ENCODE assay signal across 9 cellular contexts in genomic region chr7:75565129-75565528, GRCh38.
DNase-seq lines count a peak whose midpoint lies in the region; ATAC-seq and TF ChIP-seq lines count a peak whose summit lies in the region.
"Had no signal": no experiment of that assay in that cellular context is flagged by ENCODE, and none has a peak within 500 bp of the region (broad histone marks: within the 10 kb centered on the region; RNA-seq: fewer than 3 reads in every experiment).

No MANE protein-coding gene starts in this region.

- CTCF ChIA-PET in WTC11 (lab: Charles Lee) = interaction anchor here (0.7 kb wide), 1 partner anchor 34 kb away, joined by 3 read pairs; no protein-coding TSS in a partner anchor

- H3K9me3 Mint-ChIP-seq in HFFc6 (no peaks in the 10 kb centered on the region), glutamatergic neuron (ENCODE audit: unreplicated experiment) (peaks cover 8% of the 10 kb centered on the region), WTC11 (no peaks in the 10 kb centered on the region)

- H3K9me3 ChIP-seq in subcutaneous abdominal adipose tissue (ENCODE audit: control insufficient read depth in 5 of 5, low read length in 5 of 5) (no peaks in the 10 kb centered on the region), Peyer's patch (no peaks in the 10 kb centered on the region)

- peak overlapping the region in 4 of 5 donors; percentile 31 to 65 (median 63) for H3K9ac ChIP-seq in subcutaneous abdominal adipose tissue (ENCODE audit: low read length in 5 of 5)

- peaks cover 11 to 71% (median 43%) of the 10 kb centered on the region in 5 donors for H3K36me3 ChIP-seq in subcutaneous abdominal adipose tissue (ENCODE audit: control insufficient read depth in 5 of 5, insufficient read depth in 5 of 5, low read length in 5 of 5)
- H3K36me3 ChIP-seq in Peyer's patch = peaks cover 0 to 12% (median 0%) of the 10 kb centered on the region in 3 donors

- POLR2A ChIA-PET in WTC11 (lab: Charles Lee) = no interaction called here

- H3K4me3 Mint-ChIP-seq in HFFc6 (no peak overlapping the region; the same call in 1 of the 2 replicates), glutamatergic neuron (ENCODE audit: unreplicated experiment) (no peak overlapping the region), WTC11 (no peak overlapping the region)

- H3K27me3 ChIP-seq in subcutaneous abdominal adipose tissue (ENCODE audit: control insufficient read depth in 5 of 5, insufficient read depth in 4 of 5, low read length in 5 of 5) (no peaks in the 10 kb centered on the region), Peyer's patch (no peaks in the 10 kb centered on the region)

- H3K27me3 Mint-ChIP-seq in HFFc6 (ENCODE audit: insufficient read depth) = peaks cover 5% of the 10 kb centered on the region; the same call in 1 of the 2 replicates
- H3K27me3 Mint-ChIP-seq in glutamatergic neuron (ENCODE audit: unreplicated experiment) = peaks cover 2% of the 10 kb centered on the region
- no peaks in the 10 kb centered on the region for H3K27me3 Mint-ChIP-seq in WTC11 (ENCODE audit: low read depth)

- TF ChIP-seq POLR2A in Peyer's patch (IDR thresholded peaks at IDR 0.05) = no peak

- DNase-seq in HFFc6 = peak; percentile 92
- DNase-seq in amniotic epithelial cell (ENCODE audit: low read depth) = peak; percentile 93
- peak; percentile 82 for DNase-seq in hepatic stellate cell (ENCODE audit: low spot score)
- no peak for DNase-seq in glutamatergic neuron
- no peak for DNase-seq in WTC11 (ENCODE audit: low spot score)
- no peak for DNase-seq in effector CD8-positive, alpha-beta T cell (lab: John Stamatoyannopoulos, UW)
- DNase-seq in Peyer's patch = no peak

- H3K4me3 ChIP-seq in subcutaneous abdominal adipose tissue (ENCODE audit: low read depth in 1 of 5, low read length in 5 of 5) (peak overlapping the region in 1 of 5 donors; percentile 23), Peyer's patch (no peak overlapping the region)

- H3K27ac Mint-ChIP-seq in HFFc6 = peak overlapping the region; percentile 69
- no peak overlapping the region for H3K27ac Mint-ChIP-seq in glutamatergic neuron (ENCODE audit: unreplicated experiment)
- H3K27ac Mint-ChIP-seq in WTC11 = no peak overlapping the region

- H3K4me1 Mint-ChIP-seq in HFFc6 (ENCODE audit: low read depth) = peaks cover 15% of the 10 kb centered on the region
- H3K4me1 Mint-ChIP-seq in glutamatergic neuron (ENCODE audit: low read depth, unreplicated experiment) = peaks cover 2% of the 10 kb centered on the region
- H3K4me1 Mint-ChIP-seq in WTC11 = no peaks in the 10 kb centered on the region

- ATAC-seq in WTC11 = no peak
- ATAC-seq: HCT116 had no signal

- peaks cover 2 to 23% (median 20%) of the 10 kb centered on the region in 5 donors for H3K4me1 ChIP-seq in subcutaneous abdominal adipose tissue (ENCODE audit: control insufficient read depth in 5 of 5, insufficient read depth in 5 of 5, low read length in 5 of 5)
- H3K4me1 ChIP-seq in Peyer's patch = no peaks in the 10 kb centered on the region

- H3K27ac ChIP-seq in subcutaneous abdominal adipose tissue (ENCODE audit: low read depth, low read length) = peak overlapping the region; percentile 75
- H3K27ac ChIP-seq in Peyer's patch = peak overlapping the region in 2 of 4 donors; percentile 10 to 39

- no peak for TF ChIP-seq CTCF in HFFc6 (IDR thresholded peaks at IDR 0.05)
- TF ChIP-seq CTCF in glutamatergic neuron (IDR thresholded peaks at IDR 0.05; ENCODE audit: partially characterized antibody, unreplicated experiment) = no peak
- no peak for TF ChIP-seq CTCF in WTC11 (IDR thresholded peaks at IDR 0.05)
- no peak for TF ChIP-seq CTCF in Peyer's patch (IDR thresholded peaks at IDR 0.05)

- H3K36me3 Mint-ChIP-seq in HFFc6 (ENCODE audit: low read depth) = peaks cover 54% of the 10 kb centered on the region
- no peaks in the 10 kb centered on the region for H3K36me3 Mint-ChIP-seq in glutamatergic neuron (ENCODE audit: unreplicated experiment)
- H3K36me3 Mint-ChIP-seq in WTC11 = peaks cover 81% of the 10 kb centered on the region

TF ChIP-seq in WTC11, 78 proteins besides CTCF, POLR2A, EP300 and RAD21:
- TF ChIP-seq ZSCAN18 (CRISPR knock-in tag; IDR thresholded peaks at IDR 0.05) (no peak), ZNF138 (CRISPR knock-in tag; conservative IDR thresholded peaks at IDR 0.05) (no peak), CREB1 (CRISPR knock-in tag; IDR thresholded peaks at IDR 0.05) (no peak), ZNF263 (CRISPR knock-in tag; IDR thresholded peaks at IDR 0.05; ENCODE audit: low read depth) (no peak), TEAD4 (CRISPR knock-in tag; IDR thresholded peaks at IDR 0.05) (no peak), GRHL2 (CRISPR knock-in tag; IDR thresholded peaks at IDR 0.05; ENCODE audit: insufficient replicate concordance, severe bottlenecking) (no peak)
- TF ChIP-seq, protein P1, sequence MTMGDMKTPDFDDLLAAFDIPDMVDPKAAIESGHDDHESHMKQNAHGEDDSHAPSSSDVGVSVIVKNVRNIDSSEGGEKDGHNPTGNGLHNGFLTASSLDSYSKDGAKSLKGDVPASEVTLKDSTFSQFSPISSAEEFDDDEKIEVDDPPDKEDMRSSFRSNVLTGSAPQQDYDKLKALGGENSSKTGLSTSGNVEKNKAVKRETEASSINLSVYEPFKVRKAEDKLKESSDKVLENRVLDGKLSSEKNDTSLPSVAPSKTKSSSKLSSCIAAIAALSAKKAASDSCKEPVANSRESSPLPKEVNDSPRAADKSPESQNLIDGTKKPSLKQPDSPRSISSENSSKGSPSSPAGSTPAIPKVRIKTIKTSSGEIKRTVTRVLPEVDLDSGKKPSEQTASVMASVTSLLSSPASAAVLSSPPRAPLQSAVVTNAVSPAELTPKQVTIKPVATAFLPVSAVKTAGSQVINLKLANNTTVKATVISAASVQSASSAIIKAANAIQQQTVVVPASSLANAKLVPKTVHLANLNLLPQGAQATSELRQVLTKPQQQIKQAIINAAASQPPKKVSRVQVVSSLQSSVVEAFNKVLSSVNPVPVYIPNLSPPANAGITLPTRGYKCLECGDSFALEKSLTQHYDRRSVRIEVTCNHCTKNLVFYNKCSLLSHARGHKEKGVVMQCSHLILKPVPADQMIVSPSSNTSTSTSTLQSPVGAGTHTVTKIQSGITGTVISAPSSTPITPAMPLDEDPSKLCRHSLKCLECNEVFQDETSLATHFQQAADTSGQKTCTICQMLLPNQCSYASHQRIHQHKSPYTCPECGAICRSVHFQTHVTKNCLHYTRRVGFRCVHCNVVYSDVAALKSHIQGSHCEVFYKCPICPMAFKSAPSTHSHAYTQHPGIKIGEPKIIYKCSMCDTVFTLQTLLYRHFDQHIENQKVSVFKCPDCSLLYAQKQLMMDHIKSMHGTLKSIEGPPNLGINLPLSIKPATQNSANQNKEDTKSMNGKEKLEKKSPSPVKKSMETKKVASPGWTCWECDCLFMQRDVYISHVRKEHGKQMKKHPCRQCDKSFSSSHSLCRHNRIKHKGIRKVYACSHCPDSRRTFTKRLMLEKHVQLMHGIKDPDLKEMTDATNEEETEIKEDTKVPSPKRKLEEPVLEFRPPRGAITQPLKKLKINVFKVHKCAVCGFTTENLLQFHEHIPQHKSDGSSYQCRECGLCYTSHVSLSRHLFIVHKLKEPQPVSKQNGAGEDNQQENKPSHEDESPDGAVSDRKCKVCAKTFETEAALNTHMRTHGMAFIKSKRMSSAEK (CRISPR knock-in tag; IDR thresholded peaks at IDR 0.05; ENCODE audit: borderline replicate concordance) = no peak
TF ChIP-seq in WTC11: peak in this region for 0.

Comparison
In these comparisons a context has a peak if more than half of its experiments do, and no peak if none do; other contexts are left out.
1. DNase-seq: peak in HFFc6 (single experiment), amniotic epithelial cell (single experiment) and hepatic stellate cell (single experiment); none in glutamatergic neuron (single experiment), WTC11 (single experiment), effector CD8-positive, alpha-beta T cell (single experiment) and Peyer's patch (0 of 3).